In the genomic region with DNA sequence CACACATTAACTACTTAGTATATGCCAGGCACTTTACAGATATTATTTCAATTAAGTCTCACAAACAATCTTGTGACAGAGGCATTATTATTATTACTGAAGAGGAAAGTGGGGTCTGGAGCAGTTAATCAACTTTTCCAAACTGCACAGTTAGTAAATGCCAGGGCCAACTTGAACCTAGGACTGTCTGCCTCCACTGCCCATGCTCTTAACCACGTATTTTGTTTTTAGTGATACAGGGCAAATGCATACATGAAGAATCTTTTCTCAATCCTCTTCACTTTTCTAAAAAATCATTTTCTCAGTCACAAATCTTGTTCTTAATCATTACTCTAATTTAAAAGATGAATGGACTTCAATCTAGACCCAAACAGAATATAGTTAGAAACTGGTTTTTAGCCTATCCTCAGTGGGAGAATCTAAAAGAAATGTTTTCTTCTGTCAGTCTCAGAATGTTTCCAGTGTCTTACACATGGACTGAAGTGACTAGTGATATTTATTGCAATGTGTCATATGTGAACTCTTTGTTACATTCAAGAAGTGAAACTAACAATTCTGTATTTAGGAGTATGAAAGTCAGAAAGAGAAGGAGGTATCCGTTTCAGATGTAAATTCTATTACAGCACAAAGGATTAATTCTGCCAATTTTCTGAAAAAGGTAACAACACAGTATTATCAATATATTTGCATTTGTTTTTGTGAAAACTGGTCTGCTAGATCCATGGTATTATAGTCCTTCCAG, we compare ENCODE assay signal across 1 cellular context.
TF ChIP-seq lines count a peak whose summit lies in the region.

No MANE protein-coding gene starts in this region.

TF ChIP-seq in HepG2, 621 proteins besides CTCF, POLR2A, EP300 and RAD21 (continued from another document):
- TF ChIP-seq, protein P1, sequence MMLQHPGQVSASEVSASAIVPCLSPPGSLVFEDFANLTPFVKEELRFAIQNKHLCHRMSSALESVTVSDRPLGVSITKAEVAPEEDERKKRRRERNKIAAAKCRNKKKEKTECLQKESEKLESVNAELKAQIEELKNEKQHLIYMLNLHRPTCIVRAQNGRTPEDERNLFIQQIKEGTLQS (CRISPR knock-in tag; IDR thresholded peaks at IDR 0.05): no peak
- TF ChIP-seq ZSCAN29 (CRISPR knock-in tag; conservative IDR thresholded peaks at IDR 0.05) (no peak), ZNF607 (CRISPR knock-in tag; IDR thresholded peaks at IDR 0.05; ENCODE audit: borderline replicate concordance) (no peak)
- TF ChIP-seq, protein P2, sequence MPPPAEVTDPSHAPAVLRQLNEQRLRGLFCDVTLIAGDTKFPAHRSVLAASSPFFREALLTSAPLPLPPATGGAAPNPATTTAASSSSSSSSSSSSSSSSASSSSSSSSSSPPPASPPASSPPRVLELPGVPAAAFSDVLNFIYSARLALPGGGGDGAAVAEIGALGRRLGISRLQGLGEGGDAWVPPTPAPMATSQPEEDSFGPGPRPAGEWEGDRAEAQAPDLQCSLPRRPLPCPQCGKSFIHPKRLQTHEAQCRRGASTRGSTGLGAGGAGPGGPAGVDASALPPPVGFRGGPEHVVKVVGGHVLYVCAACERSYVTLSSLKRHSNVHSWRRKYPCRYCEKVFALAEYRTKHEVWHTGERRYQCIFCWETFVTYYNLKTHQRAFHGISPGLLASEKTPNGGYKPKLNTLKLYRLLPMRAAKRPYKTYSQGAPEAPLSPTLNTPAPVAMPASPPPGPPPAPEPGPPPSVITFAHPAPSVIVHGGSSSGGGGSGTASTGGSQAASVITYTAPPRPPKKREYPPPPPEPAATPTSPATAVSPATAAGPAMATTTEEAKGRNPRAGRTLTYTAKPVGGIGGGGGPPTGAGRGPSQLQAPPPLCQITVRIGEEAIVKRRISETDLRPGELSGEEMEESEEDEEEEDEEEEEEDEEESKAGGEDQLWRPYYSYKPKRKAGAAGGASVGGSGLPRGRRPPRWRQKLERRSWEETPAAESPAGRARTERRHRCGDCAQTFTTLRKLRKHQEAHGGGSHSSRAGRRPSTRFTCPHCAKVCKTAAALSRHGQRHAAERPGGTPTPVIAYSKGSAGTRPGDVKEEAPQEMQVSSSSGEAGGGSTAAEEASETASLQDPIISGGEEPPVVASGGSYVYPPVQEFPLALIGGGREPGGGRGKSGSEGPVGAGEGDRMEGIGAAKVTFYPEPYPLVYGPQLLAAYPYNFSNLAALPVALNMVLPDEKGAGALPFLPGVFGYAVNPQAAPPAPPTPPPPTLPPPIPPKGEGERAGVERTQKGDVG (CRISPR knock-in tag; IDR thresholded peaks at IDR 0.05; ENCODE audit: borderline replicate concordance): no peak
- TF ChIP-seq, protein P3, sequence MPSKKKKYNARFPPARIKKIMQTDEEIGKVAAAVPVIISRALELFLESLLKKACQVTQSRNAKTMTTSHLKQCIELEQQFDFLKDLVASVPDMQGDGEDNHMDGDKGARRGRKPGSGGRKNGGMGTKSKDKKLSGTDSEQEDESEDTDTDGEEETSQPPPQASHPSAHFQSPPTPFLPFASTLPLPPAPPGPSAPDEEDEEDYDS (CRISPR knock-in tag; IDR thresholded peaks at IDR 0.05): no peak
TF ChIP-seq in HepG2: peak in this region for 0.
